Comparison of ENCODE assay signal across 9 cellular contexts in the genomic region with DNA sequence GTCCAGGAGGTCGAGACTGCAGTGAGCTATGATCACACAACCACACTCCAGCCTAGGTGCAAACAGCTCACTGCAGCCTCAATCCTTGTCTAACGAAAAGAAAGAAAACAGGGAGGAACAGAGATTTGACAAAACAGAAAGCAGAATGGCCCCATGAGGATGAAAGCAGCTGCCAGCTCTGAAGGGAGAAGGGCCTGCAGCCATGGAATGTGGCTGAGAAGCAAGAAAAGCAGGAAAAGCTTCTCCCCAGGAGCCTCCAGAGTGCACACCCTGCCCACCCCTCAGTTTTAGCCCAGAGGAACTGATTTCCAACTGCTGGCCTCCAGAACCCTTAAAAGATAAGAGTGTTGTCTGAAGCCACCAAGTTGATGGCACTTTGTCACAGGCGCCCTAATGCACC. TPM values are rescaled to one million over a fixed set of nuclear protein-coding genes. Genes with fewer than 3 reads are reported as not detected.
DNase-seq lines count a peak whose midpoint lies in the region; ATAC-seq lines count a peak whose summit lies in the region.
"Had no signal": no experiment of that assay in that cellular context is flagged by ENCODE, and none has a peak within 500 bp of the region (broad histone marks: within the 10 kb centered on the region; RNA-seq: fewer than 3 reads in every experiment).

No MANE protein-coding gene starts in this region.

- H3K27me3 ChIP-seq in CD8-positive, alpha-beta memory T cell (ENCODE audit: insufficient read depth, low read length, poor library complexity, severe bottlenecking): no peaks in the 10 kb centered on the region
- no peaks in the 10 kb centered on the region for H3K27me3 ChIP-seq in rectal smooth muscle tissue (ENCODE audit: control insufficient read depth, insufficient read depth, low read length)

- H3K27ac Mint-ChIP-seq in CD8-positive, alpha-beta memory T cell: peak overlapping the region in 7 of 8 donors; percentile 89 to 100 (median 98)
- peak overlapping the region; percentile 95 to 98 for H3K27ac Mint-ChIP-seq in T-cell

- H3K9me3 Mint-ChIP-seq in CD8-positive, alpha-beta memory T cell: peaks cover 0 to 2% (median 0%) of the 10 kb centered on the region in 5 donors
- H3K9me3 Mint-ChIP-seq in T-cell: no peaks in the 10 kb centered on the region

- H3K9ac ChIP-seq in rectal smooth muscle tissue (ENCODE audit: low read length): no peak overlapping the region

- no peak overlapping the region for H3K27ac ChIP-seq in CD8-positive, alpha-beta memory T cell (ENCODE audit: low read depth, low read length)
- H3K27ac ChIP-seq in rectal smooth muscle tissue (ENCODE audit: low read depth, low read length): peak overlapping the region; percentile 97

- CTCF ChIA-PET in CD8-positive, alpha-beta memory T cell (lab: Charles Lee): interaction anchor here (1.5 kb wide), 1 partner anchor 13 kb away, joined by 5 read pairs; a partner anchor contains a TSS
- CTCF ChIA-PET in T-cell (lab: Charles Lee): interaction anchor here in 1 of 2 donors (0.8 to 1.0 kb wide), 2 partner anchors 10 to 47 kb away, joined by 3 read pairs; no protein-coding TSS in a partner anchor

- no peak for DNase-seq in CD8-positive, alpha-beta memory T cell
- DNase-seq in T-cell (no peak), fibroblast of peridontal ligament (ENCODE audit: extremely low read depth) (peak; percentile 49), NCI-H2107 treated with DMSO at 0.1 percent for 48 hours (lab: John Stamatoyannopoulos, UW; ENCODE audit: unreplicated experiment) (no peak)
- DNase-seq in stimulated activated CD4-positive, alpha-beta T cell treated with anti-CD3 and anti-CD28 coated beads, Interleukin-2, amount 100 ng/mL, for 24 hours: no peak
- no peak for DNase-seq in stimulated activated CD4-positive, alpha-beta T cell treated with anti-CD3 and anti-CD28 coated beads, Interleukin-4, amount 100 ng/mL, for 24 hours
- DNase-seq: GF-D8 had no signal

- no peaks in the 10 kb centered on the region for H3K36me3 ChIP-seq in CD8-positive, alpha-beta memory T cell (ENCODE audit: insufficient read depth, low read length)
- H3K36me3 ChIP-seq in rectal smooth muscle tissue (ENCODE audit: control insufficient read depth, insufficient read depth, low read length): no peaks in the 10 kb centered on the region

- H3K4me3 Mint-ChIP-seq in CD8-positive, alpha-beta memory T cell: peak overlapping the region; percentile 12 to 85 (median 57)
- peak overlapping the region; percentile 66 to 88 (median 84) for H3K4me3 Mint-ChIP-seq in T-cell

- peaks cover 96 to 100% (median 99%) of the 10 kb centered on the region in 3 donors for H3K4me1 Mint-ChIP-seq in CD8-positive, alpha-beta memory T cell
- peaks cover 97 to 100% (median 97%) of the 10 kb centered on the region in 3 donors for H3K4me1 Mint-ChIP-seq in T-cell

- H3K4me3 ChIP-seq in CD8-positive, alpha-beta memory T cell (ENCODE audit: low read length): no peak overlapping the region
- peak overlapping the region; percentile 14 for H3K4me3 ChIP-seq in rectal smooth muscle tissue (ENCODE audit: low read length)

- peaks cover 4 to 12% (median 8%) of the 10 kb centered on the region in 3 donors for H3K36me3 Mint-ChIP-seq in CD8-positive, alpha-beta memory T cell
- peaks cover 22% of the 10 kb centered on the region for H3K36me3 Mint-ChIP-seq in T-cell

- no peak for ATAC-seq in T-cell (replicated peaks in 1 of 4)
- no peak for ATAC-seq in GM21529 (IDR thresholded peaks at IDR 0.05; ENCODE audit: unreplicated experiment)

- POLR2A ChIA-PET in CD8-positive, alpha-beta memory T cell (lab: Charles Lee): no interaction called here
- POLR2A ChIA-PET in T-cell (lab: Charles Lee): interaction anchor here (0.9 to 7.1 kb wide), 5 partner anchors 8 to 47 kb away, joined by 3 to 124 read pairs (median 5); a partner anchor contains a TSS

- H3K27me3 Mint-ChIP-seq in CD8-positive, alpha-beta memory T cell: no peaks in the 10 kb centered on the region
- H3K27me3 Mint-ChIP-seq in T-cell: no peaks in the 10 kb centered on the region

- peaks cover 97% of the 10 kb centered on the region for H3K4me1 ChIP-seq in CD8-positive, alpha-beta memory T cell (ENCODE audit: insufficient read depth, low read length)
- peaks cover 69% of the 10 kb centered on the region for H3K4me1 ChIP-seq in rectal smooth muscle tissue (ENCODE audit: control insufficient read depth, insufficient read depth, low read length)

- no peaks in the 10 kb centered on the region for H3K9me3 ChIP-seq in CD8-positive, alpha-beta memory T cell (ENCODE audit: low read length)

RNA-seq across cellular contexts. Expression of a gene that starts 13.0 kb away (rescaled TPM):
- 10 to 100 TPM; 55.6 to 56.1 TPM for total RNA-seq in CD8-positive, alpha-beta memory T cell
- polyA plus RNA-seq in CD8-positive, alpha-beta memory T cell: 99.4 TPM
- 100 to 1,000 TPM in 4 of 5 donors, 10 to 100 TPM in 1; 99.0 to 122 (median 116) TPM for total RNA-seq in T-cell

RNA-seq across cellular contexts. Expression of a gene that starts 40.1 kb away (rescaled TPM):
- 10 to 100 TPM in 1 of 2 experiments, 1 to 10 TPM in 1; 9.8 to 10.6 TPM for total RNA-seq in CD8-positive, alpha-beta memory T cell
- polyA plus RNA-seq in CD8-positive, alpha-beta memory T cell: 22.7 TPM
- total RNA-seq in T-cell: 10 to 100 TPM; 12.7 to 20.6 (median 15.1) TPM
